In genomic region chr3:62233065-62233464, GRCh38 we compare ENCODE assay signal across 16 cellular contexts.
A peak's percentile ranks its signal among the peaks of the same experiment; 100 is the strongest.
DNase-seq lines count a peak whose midpoint lies in the region; ATAC-seq lines count a peak whose summit lies in the region.
"Had no signal": no experiment of that assay in that cellular context is flagged by ENCODE, and none has a peak within 500 bp of the region (broad histone marks: within the 10 kb centered on the region; RNA-seq: fewer than 3 reads in every experiment).

No MANE protein-coding gene starts in this region.

- no peak overlapping the region for H2BK120ac ChIP-seq in mesendoderm (ENCODE audit: low read depth, low read length)

- H2BK5ac ChIP-seq in mesendoderm (ENCODE audit: low read length), result no peak overlapping the region

- no peak overlapping the region for H3K9ac ChIP-seq in BLaER1 treated with 17β-estradiol and CSF1 and Interleukin-3, amounts not matched to agents 10 nM and 100 nM
- H3K9ac ChIP-seq in mesendoderm (ENCODE audit: low read length), result no peak overlapping the region
- H3K9ac ChIP-seq: GM23248 had no signal

- H4K20me1 ChIP-seq in BLaER1 treated with 17β-estradiol and CSF1 and Interleukin-3, amounts not matched to agents 10 nM and 100 nM, result 0 out of 22 replicates have a peak, but pooled peaks cover 0 to under 1% (median 0%) of the 10 kb centered on the region in 11 experiments

- intact Hi-C loops in posterior vena cava (cut with DNase I), result no loop called here

- no peak overlapping the region for H3K4ac ChIP-seq in mesendoderm (ENCODE audit: low read depth, low read length)

- WGBS in ectodermal cell, 2 experiments, result 81 to 84% methylated on average over 6 of the region's 6 CpGs
- WGBS in mesendoderm (ENCODE audit: extremely low coverage, insufficient coverage, low lambda C conversion rate), result no CpG with 5 or more reads among the region's 6 CpGs

- no peaks in the 10 kb centered on the region for H3K27me3 ChIP-seq in BLaER1 treated with 17β-estradiol and CSF1 and Interleukin-3, amounts not matched to agents 10 nM and 100 nM
- no peaks in the 10 kb centered on the region for H3K27me3 ChIP-seq in H7 (ENCODE audit: control insufficient read depth, insufficient read depth, low read length)
- H3K27me3 ChIP-seq in ectodermal cell (ENCODE audit: control insufficient read depth, insufficient read depth, low read length, poor library complexity, severe bottlenecking), result no peaks in the 10 kb centered on the region
- no peaks in the 10 kb centered on the region for H3K27me3 ChIP-seq in mesendoderm (ENCODE audit: insufficient read depth, low read length, poor library complexity)

- peak; percentile 13 for DNase-seq in H7
- DNase-seq in mesendoderm, result peak; percentile 65
- no peak for DNase-seq in DMS153 treated with DMSO at 0.1 percent for 48 hours (lab: John Stamatoyannopoulos, UW; ENCODE audit: unreplicated experiment)
- DNase-seq in posterior vena cava (ENCODE audit: low spot score), result no peak
- DNase-seq: DND-41, GM23248, NCI-H1105, NCI-H2081, NCI-H446 treated with DMSO at 0.1 percent for 48 hours had no signal

- no peak overlapping the region for H3K23ac ChIP-seq in mesendoderm (ENCODE audit: low read length)

- no peak overlapping the region for H2BK15ac ChIP-seq in mesendoderm (replicated peaks; ENCODE audit: low read depth)

- no peak overlapping the region for H3K56ac ChIP-seq in mesendoderm (ENCODE audit: low read length)

- peaks cover 0 to 7% (median 0%) of the 10 kb centered on the region in 11 experiments; a peak in 3 of 22 replicates for H3K36me3 ChIP-seq in BLaER1 treated with 17β-estradiol and CSF1 and Interleukin-3, amounts not matched to agents 10 nM and 100 nM
- H3K36me3 ChIP-seq in H7 (replicated peaks; ENCODE audit: control insufficient read depth, insufficient read depth, low read length) (no peaks in the 10 kb centered on the region), ectodermal cell (ENCODE audit: control insufficient read depth, insufficient read depth, low read length) (no peaks in the 10 kb centered on the region), mesendoderm (ENCODE audit: control insufficient read depth, insufficient read depth, low read length) (no peaks in the 10 kb centered on the region)

- H4K8ac ChIP-seq in mesendoderm (ENCODE audit: low read depth, low read length), result no peak overlapping the region

- H3K9me3 ChIP-seq in BLaER1 treated with 17β-estradiol and CSF1 and Interleukin-3, amounts not matched to agents 10 nM and 100 nM (replicated peaks in 1 of 11), result no peaks in the 10 kb centered on the region
- H3K9me3 ChIP-seq in ectodermal cell (ENCODE audit: control insufficient read depth, low read length), result no peaks in the 10 kb centered on the region

- ATAC-seq in HG02759 (IDR thresholded peaks at IDR 0.05; ENCODE audit: unreplicated experiment), result no peak
- ATAC-seq in GM21515 (IDR thresholded peaks at IDR 0.05; ENCODE audit: unreplicated experiment), result no peak
- ATAC-seq: GM12878, Right ventricle myocardium inferior had no signal

- no peak overlapping the region for H3K4me3 ChIP-seq in BLaER1 treated with 17β-estradiol and CSF1 and Interleukin-3, amounts not matched to agents 10 nM and 100 nM
- H3K4me3 ChIP-seq in H7 (ENCODE audit: insufficient read depth, low read depth, low read length) (no peak overlapping the region), ectodermal cell (ENCODE audit: insufficient read depth, low read depth, low read length) (no peak overlapping the region), mesendoderm (ENCODE audit: low read length) (no peak overlapping the region)
- H3K4me3 ChIP-seq: GM12878, GM23248 had no signal

- peaks cover 4% of the 10 kb centered on the region for H3K79me1 ChIP-seq in mesendoderm (ENCODE audit: low read length)

- H3K4me2 ChIP-seq in BLaER1 treated with 17β-estradiol and CSF1 and Interleukin-3, amounts not matched to agents 10 nM and 100 nM, result peak overlapping the region in 8 of 11 experiments; percentile 10 to 62 (median 38); a peak in 15 of 22 replicates
- H3K4me2 ChIP-seq in mesendoderm (ENCODE audit: low read length), result no peak overlapping the region

- H3K4me1 ChIP-seq in BLaER1 treated with 17β-estradiol and CSF1 and Interleukin-3, amounts not matched to agents 10 nM and 100 nM, result peaks cover 17 to 45% (median 32%) of the 10 kb centered on the region in 10 experiments
- H3K4me1 ChIP-seq in ectodermal cell (ENCODE audit: control insufficient read depth, insufficient read depth, low read length) (peaks cover 21% of the 10 kb centered on the region), mesendoderm (ENCODE audit: control insufficient read depth, low read depth, low read length) (no peaks in the 10 kb centered on the region)

- H3K79me2 ChIP-seq in mesendoderm (ENCODE audit: control insufficient read depth, insufficient read depth, low read length), result no peaks in the 10 kb centered on the region

- no peak overlapping the region for H2AK5ac ChIP-seq in mesendoderm (ENCODE audit: low read length)

- no peak overlapping the region for H3K27ac ChIP-seq in BLaER1 treated with 17β-estradiol and CSF1 and Interleukin-3, amounts not matched to agents 10 nM and 100 nM
- H3K27ac ChIP-seq in ectodermal cell (ENCODE audit: insufficient read depth, low read depth, low read length, poor library complexity, severe bottlenecking) (peak overlapping the region; percentile 55), mesendoderm (ENCODE audit: low read depth, low read length) (no peak overlapping the region)
- H3K27ac ChIP-seq: C4-2B, GM23248 had no signal

- no peak overlapping the region for H3K18ac ChIP-seq in mesendoderm (ENCODE audit: low read length)

- no peak overlapping the region for H4K5ac ChIP-seq in mesendoderm (ENCODE audit: low read length)

Comparison
In these comparisons a context has a peak if more than half of its experiments do, and no peak if none do; other contexts are left out.
1. DNase-seq: peak in H7 (single experiment) and mesendoderm (single experiment); none in DMS153 treated with DMSO at 0.1 percent for 48 hours (single experiment) and posterior vena cava (single experiment).